Comparison of ENCODE assay signal across 38 cellular contexts in the genomic region with DNA sequence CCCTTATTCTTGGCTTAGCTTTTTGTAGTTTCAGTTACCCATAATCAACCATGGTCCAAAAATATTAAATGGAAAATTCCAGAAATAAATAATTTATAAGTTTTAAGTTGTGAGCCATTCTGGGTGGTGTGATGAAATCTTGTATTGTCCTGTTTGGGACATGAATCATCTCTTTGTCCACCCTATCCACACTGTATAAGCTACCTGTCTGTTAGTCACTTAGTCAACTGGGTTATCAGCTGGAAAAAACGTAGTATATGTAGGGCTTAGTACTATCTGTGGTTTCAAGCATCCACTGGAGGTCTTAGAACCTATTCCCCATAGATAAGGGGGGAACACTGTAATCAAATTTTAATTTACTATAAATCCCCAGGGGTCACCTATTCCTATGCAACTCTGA. TPM values are rescaled to one million over a fixed set of nuclear protein-coding genes. Genes with fewer than 3 reads are reported as not detected.
"Had no signal": no experiment of that assay in that cellular context is flagged by ENCODE, and none has a peak within 500 bp of the region (broad histone marks: within the 10 kb centered on the region; RNA-seq: fewer than 3 reads in every experiment).

No MANE protein-coding gene starts in this region.

- H3K4me1 Mint-ChIP-seq: activated B cell treated with CpG ODN at 0.5 μM for 24 hours; activated T-helper 17 cell treated with anti-CD3 and anti-CD28 coated beads, Interleukin-2, amount 50 U/mL, for 72 hours; T-helper 17 cell had no signal

- H3K4me3 ChIP-seq: cardiac muscle cell, colonic mucosa, esophagus muscularis mucosa, gastroesophageal sphincter, heart right ventricle had no signal

- H3K36me3 Mint-ChIP-seq: activated naive CD8-positive, alpha-beta T cell had no signal

- H3K36me3 ChIP-seq: brain microvascular endothelial cell, cardiac muscle cell, colonic mucosa, esophagus muscularis mucosa, gastroesophageal sphincter, heart right ventricle, WERI-Rb-1 had no signal

- H3K27ac ChIP-seq: brain microvascular endothelial cell, cardiac muscle cell, colonic mucosa, esophagus muscularis mucosa, gastroesophageal sphincter, heart right ventricle, WERI-Rb-1 had no signal

- H3K4me3 Mint-ChIP-seq: activated B cell treated with CpG ODN at 0.5 μM for 24 hours; activated CD8-positive, alpha-beta T cell treated with anti-CD3 and anti-CD28 coated beads for 36 hours; activated naive CD8-positive, alpha-beta T cell; activated T-cell treated with anti-CD3 and anti-CD28 coated beads, Interleukin-2, amount 50 U/mL, for 4 hours; activated T-helper 17 cell treated with anti-CD3 and anti-CD28 coated beads, Interleukin-2, amount 50 U/mL, for 72 hours; T-helper 17 cell; T-helper 2 cell treated with Interferon-gamma antibody and Interleukin-4, amounts not matched to agents 5 μg/mL and 100 μg/mL, for 36 hours had no signal

- H3K27me3 Mint-ChIP-seq: activated B cell treated with CpG ODN at 0.5 μM for 24 hours had no signal

- H3K4me1 ChIP-seq: colonic mucosa, esophagus muscularis mucosa, gastroesophageal sphincter, heart right ventricle had no signal

- FAIRE-seq: astrocyte, endometrium, endothelial cell of umbilical vein had no signal

- H3K9me3 ChIP-seq: colonic mucosa, esophagus muscularis mucosa, gastroesophageal sphincter had no signal

- H3K27me3 ChIP-seq: brain microvascular endothelial cell, colonic mucosa had no signal

- ATAC-seq: activated CD4-positive, CD25-positive, alpha-beta regulatory T cell treated with anti-CD3 and anti-CD28 coated beads, Interleukin-2, amount 50 U/mL, for 24 hours; activated CD8-positive, alpha-beta T cell treated with anti-CD3 and anti-CD28 coated beads for 36 hours; activated T-cell treated with anti-CD3 and anti-CD28 coated beads, Interleukin-2, amount 50 U/mL, for 4 hours; activated T-helper 17 cell treated with anti-CD3 and anti-CD28 coated beads, Interleukin-2, amount 50 U/mL, for 72 hours; gastroesophageal sphincter; heart right ventricle; T-helper 17 cell had no signal

- H3K9me3 Mint-ChIP-seq: activated B cell treated with CpG ODN at 0.5 μM for 24 hours; activated CD8-positive, alpha-beta T cell treated with anti-CD3 and anti-CD28 coated beads for 36 hours; activated T-cell treated with anti-CD3 and anti-CD28 coated beads, Interleukin-2, amount 50 U/mL, for 4 hours; activated T-helper 17 cell treated with anti-CD3 and anti-CD28 coated beads, Interleukin-2, amount 50 U/mL, for 72 hours; T-helper 2 cell treated with Interferon-gamma antibody and Interleukin-4, amounts not matched to agents 5 μg/mL and 100 μg/mL, for 36 hours had no signal

- DNase-seq: activated B cell treated with CpG ODN at 0.5 μM for 24 hours; activated CD4-positive, alpha-beta T cell treated with anti-CD3 and anti-CD28 coated beads for 48 hours; activated CD4-positive, alpha-beta T cell treated with anti-CD3 and anti-CD28 coated beads, Interleukin-2, amount 50 U/mL, for 1 hour; activated CD4-positive, alpha-beta T cell treated with anti-CD3 and anti-CD28 coated beads, Interleukin-2, amount 50 U/mL, for 48 hours; activated CD8-positive, alpha-beta memory T cell treated with anti-CD3 and anti-CD28 coated beads for 24 hours; activated CD8-positive, alpha-beta T cell treated with anti-CD3 and anti-CD28 coated beads for 36 hours; activated effector memory CD4-positive, alpha-beta T cell treated with Interleukin-2 at 50 U/mL for 16 hours; activated gamma-delta T cell treated with Interleukin-2 at 50 U/mL for 16 hours; activated naive CD4-positive, alpha-beta T cell treated with anti-CD3 and anti-CD28 coated beads, Interleukin-2, amount 50 U/mL, for 16 hours; activated naive CD4-positive, alpha-beta T cell treated with Interleukin-2 at 50 U/mL for 16 hours; activated T-cell treated with anti-CD3 and anti-CD28 coated beads, Interleukin-2, amount 50 U/mL, for 4 hours; amniotic stem cell; anterior cingulate cortex; brain microvascular endothelial cell; central memory CD4-positive, alpha-beta T cell; cerebellar nuclear complex; colonic mucosa; effector CD8-positive, alpha-beta T cell; foreskin melanocyte; heart right ventricle; T-helper 1 cell; T-helper 17 cell; T1000; WERI-Rb-1 had no signal

- H3K27ac Mint-ChIP-seq: activated B cell treated with CpG ODN at 0.5 μM for 24 hours; activated CD8-positive, alpha-beta T cell treated with anti-CD3 and anti-CD28 coated beads for 36 hours; activated naive CD8-positive, alpha-beta T cell; activated T-helper 17 cell treated with anti-CD3 and anti-CD28 coated beads, Interleukin-2, amount 50 U/mL, for 72 hours; T-helper 17 cell; T-helper 2 cell treated with Interferon-gamma antibody and Interleukin-4, amounts not matched to agents 5 μg/mL and 100 μg/mL, for 36 hours had no signal

RNA-seq across cellular contexts. Expression of a gene that starts 52.7 kb away (rescaled TPM):
- total RNA-seq: activated B cell treated with CpG ODN at 0.5 μM for 24 hours; activated T-helper 17 cell treated with anti-CD3 and anti-CD28 coated beads, Interleukin-2, amount 50 U/mL, for 72 hours; astrocyte; cardiac muscle cell; dermis microvascular lymphatic vessel endothelial cell; endothelial cell of umbilical vein; epithelial cell of proximal tubule; gastroesophageal sphincter; glomerular endothelial cell; heart right ventricle; T-helper 17 cell had no signal
- polyA plus RNA-seq: adipose tissue, endothelial cell of umbilical vein, heart right ventricle had no signal
